In the genomic region with DNA sequence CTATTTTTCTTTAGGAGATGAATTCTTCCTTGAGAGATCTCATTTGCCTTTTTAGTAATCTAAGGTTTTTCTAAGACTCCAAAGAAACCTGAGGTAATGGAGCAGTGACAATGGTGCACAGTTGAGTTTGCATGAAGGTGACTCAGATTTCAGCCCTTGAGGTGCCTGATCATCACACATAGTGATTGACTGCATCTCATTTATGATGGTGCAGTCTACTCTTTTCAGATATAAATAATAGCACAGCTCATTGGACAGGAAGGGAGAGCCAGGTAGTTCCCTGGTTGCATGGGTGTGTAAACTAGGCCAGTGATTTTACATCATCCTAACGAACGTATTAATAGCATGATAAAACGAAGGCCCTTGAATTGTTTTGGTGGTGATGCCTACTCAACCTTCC, we compare ENCODE assay signal across 23 cellular contexts.
DNase-seq lines count a peak whose midpoint lies in the region; ATAC-seq and TF ChIP-seq lines count a peak whose summit lies in the region.
"Had no signal": no experiment of that assay in that cellular context is flagged by ENCODE, and none has a peak within 500 bp of the region (broad histone marks: within the 10 kb centered on the region; RNA-seq: fewer than 3 reads in every experiment).

No MANE protein-coding gene starts in this region.

- ATAC-seq in left ventricle myocardium superior (peak; percentile 32), Right ventricle myocardium superior (ENCODE audit: poor library complexity) (no peak), GM18520 (IDR thresholded peaks at IDR 0.05; ENCODE audit: unreplicated experiment) (no peak)
- ATAC-seq: GM12878 had no signal

- no peak overlapping the region for H3K27ac Mint-ChIP-seq in endodermal cell
- H3K27ac Mint-ChIP-seq: CD4-positive, alpha-beta memory T cell; CD4-positive, CD25-positive, alpha-beta regulatory T cell; CD8-positive, alpha-beta memory T cell had no signal

- DNase-seq in left ventricle myocardium superior (no peak), Right ventricle myocardium superior (no peak), kidney tubule cell (ENCODE audit: low spot score) (peak; percentile 53), endodermal cell (no peak)
- DNase-seq: 8988T; ACHN; BE2C; C1 segment of cervical spinal cord; CD4-positive, alpha-beta memory T cell; CD4-positive, CD25-positive, alpha-beta regulatory T cell; CD8-positive, alpha-beta memory T cell; COR-L47; DMS 273 treated with DMSO at 0.1 percent for 48 hours; DMS153; DMS53; DMS79; DND-41; EL; GDM1 had no signal

- no peaks in the 10 kb centered on the region for H3K36me3 ChIP-seq in endodermal cell (ENCODE audit: control insufficient read depth, insufficient read depth, low read length)
- H3K36me3 ChIP-seq: BE2C, BLaER1 had no signal

- 93% methylated on average over 3 of the region's 3 CpGs; no CpG with 5 or more reads in 1 of the 2 experiments for WGBS in endodermal cell (ENCODE audit: insufficient coverage in 1 of 2, insufficient read length in 1 of 2), 2 experiments

- H3K27ac ChIP-seq in endodermal cell (ENCODE audit: low read depth, low read length): no peak overlapping the region
- H3K27ac ChIP-seq: BLaER1 had no signal

- H3K4me3 ChIP-seq in endodermal cell (ENCODE audit: low read length): no peak overlapping the region
- H3K4me3 ChIP-seq: BLaER1, GM12878 had no signal

- intact Hi-C loops in left ventricle myocardium superior (cut with micrococcal nuclease): no loop called here
- intact Hi-C loops in Right ventricle myocardium superior (cut with DNase I): no loop called here

- peaks cover 5% of the 10 kb centered on the region for H3K36me3 Mint-ChIP-seq in endodermal cell (ENCODE audit: low read depth)
- H3K36me3 Mint-ChIP-seq: CD4-positive, alpha-beta memory T cell; CD4-positive, CD25-positive, alpha-beta regulatory T cell; CD8-positive, alpha-beta memory T cell had no signal

- TF ChIP-seq CTCF in endodermal cell (conservative IDR thresholded peaks at IDR 0.05): no peak

- H3K9me3 Mint-ChIP-seq in endodermal cell: peaks cover 30% of the 10 kb centered on the region

- H3K9ac ChIP-seq in endodermal cell (ENCODE audit: extremely low read depth, low read length, poor library complexity, severe bottlenecking): no peak overlapping the region
- H3K9ac ChIP-seq: BLaER1 had no signal

- no peaks in the 10 kb centered on the region for H3K4me1 ChIP-seq in endodermal cell (ENCODE audit: control insufficient read depth, insufficient read depth, low read length)
- H3K4me1 ChIP-seq: BE2C, BLaER1 had no signal

- H3K4me3 Mint-ChIP-seq in endodermal cell: no peak overlapping the region
- H3K4me3 Mint-ChIP-seq: CD14-positive monocyte; CD4-positive, alpha-beta memory T cell; CD4-positive, CD25-positive, alpha-beta regulatory T cell; CD8-positive, alpha-beta memory T cell had no signal

- no peaks in the 10 kb centered on the region for H3K27me3 Mint-ChIP-seq in endodermal cell (ENCODE audit: insufficient read depth)
- H3K27me3 Mint-ChIP-seq: CD4-positive, alpha-beta memory T cell; CD4-positive, CD25-positive, alpha-beta regulatory T cell; CD8-positive, alpha-beta memory T cell had no signal

- peaks cover 12% of the 10 kb centered on the region for H3K9me3 ChIP-seq in endodermal cell (ENCODE audit: control insufficient read depth, low read length)
- H3K9me3 ChIP-seq: BE2C had no signal

- no peaks in the 10 kb centered on the region for H3K27me3 ChIP-seq in endodermal cell (ENCODE audit: control insufficient read depth, insufficient read depth, low read length, poor library complexity, severe bottlenecking)
- H3K27me3 ChIP-seq: BE2C, BLaER1 had no signal

- H3K4me1 Mint-ChIP-seq in endodermal cell: no peaks in the 10 kb centered on the region
- H3K4me1 Mint-ChIP-seq: CD14-positive monocyte; CD4-positive, alpha-beta memory T cell; CD4-positive, CD25-positive, alpha-beta regulatory T cell; CD8-positive, alpha-beta memory T cell had no signal
